ENCODE assay signal across 1 cellular context in the genomic region with DNA sequence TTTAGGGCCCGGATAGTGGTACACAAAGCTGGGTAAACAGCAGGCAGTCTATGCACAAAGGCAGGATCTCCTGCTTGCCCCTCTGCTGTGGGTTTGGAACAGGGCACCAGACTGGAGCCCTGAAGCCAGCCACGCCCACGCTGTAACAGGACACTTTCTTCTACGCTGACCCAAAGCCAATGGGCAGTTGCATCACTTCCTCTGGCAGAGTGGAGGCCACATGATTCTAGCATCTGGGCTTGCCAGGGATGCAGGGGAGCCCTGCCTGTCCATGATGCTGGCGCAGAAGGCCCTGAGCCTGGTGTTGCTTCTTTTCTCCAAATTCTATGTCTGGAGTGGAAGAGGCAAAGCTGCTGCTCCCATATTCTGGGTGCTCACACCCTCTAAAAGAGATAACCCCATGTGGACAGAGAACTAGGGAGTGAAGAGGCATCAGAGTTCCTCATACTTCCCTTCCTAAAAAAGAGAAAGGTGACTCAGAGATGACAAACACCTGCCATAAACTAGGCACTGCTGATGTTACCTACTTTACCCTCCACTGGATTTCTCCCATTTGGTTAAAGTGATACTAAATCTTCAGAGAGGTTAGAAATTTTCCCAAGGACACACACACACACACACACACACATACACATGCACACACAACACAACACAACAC.
TF ChIP-seq lines count a peak whose summit lies in the region.

No MANE protein-coding gene starts in this region.

TF ChIP-seq in liver, 16 proteins besides CTCF, POLR2A, EP300 and RAD21 (continued from another document):
- TF ChIP-seq ZBTB33 (IDR thresholded peaks at IDR 0.05) (peak; percentile 49), JUND (IDR thresholded peaks at IDR 0.05) (peak in 1 of 2 donors; percentile 53), EGR1 (IDR thresholded peaks at IDR 0.05; ENCODE audit: low read depth in 2 of 2) (peak; percentile 90 to 97), NR2F2 (IDR thresholded peaks at IDR 0.05) (no peak), RXRA (IDR thresholded peaks at IDR 0.05) (peak in 1 of 2 donors; percentile 70)
